Comparison of ENCODE assay signal across 10 cellular contexts in the genomic region with DNA sequence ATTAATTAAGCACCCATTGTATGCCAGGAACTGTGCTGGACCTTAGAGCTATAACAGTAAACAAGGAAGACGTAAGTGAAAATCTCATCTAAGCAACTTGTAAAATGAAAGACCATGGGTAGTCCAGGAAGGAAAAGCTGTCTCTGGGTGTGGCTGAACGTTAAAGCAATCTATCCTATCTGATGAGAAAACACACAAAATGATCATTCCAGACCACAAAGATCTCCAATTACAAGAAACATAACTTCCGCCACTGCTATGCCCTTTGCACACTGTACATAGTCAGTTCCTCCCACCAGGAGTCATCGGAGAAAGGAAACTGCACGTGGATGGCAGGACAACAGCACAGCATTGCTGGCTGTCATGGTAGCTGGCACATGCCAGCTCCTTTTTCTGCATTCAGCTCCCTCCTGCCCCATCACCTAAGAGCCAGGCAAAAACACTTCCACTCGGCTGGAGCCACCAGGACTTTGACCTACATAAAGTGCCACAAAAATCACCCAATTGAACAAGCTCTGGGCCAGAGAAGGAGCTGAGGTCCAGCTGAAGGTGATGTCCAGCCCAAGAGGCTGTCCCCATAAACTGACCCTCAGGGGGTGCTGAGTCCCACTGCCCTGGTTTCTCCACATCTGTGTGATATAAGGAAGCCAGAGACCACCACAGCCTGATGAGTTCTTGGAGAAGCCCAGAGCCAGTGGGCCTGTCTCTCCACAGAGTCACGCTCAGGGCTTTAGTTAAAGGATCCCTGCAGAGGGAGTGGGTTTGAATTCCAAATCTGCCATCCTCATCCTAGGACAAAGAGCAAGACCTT. TPM values are rescaled to one million over a fixed set of nuclear protein-coding genes. Genes with fewer than 3 reads are reported as not detected.
DNase-seq lines count a peak whose midpoint lies in the region; ATAC-seq, FAIRE-seq and TF ChIP-seq lines count a peak whose summit lies in the region.
"Had no signal": no experiment of that assay in that cellular context is flagged by ENCODE, and none has a peak within 500 bp of the region (broad histone marks: within the 10 kb centered on the region; RNA-seq: fewer than 3 reads in every experiment).

No MANE protein-coding gene starts in this region.

- no peak overlapping the region for H2AFZ ChIP-seq in HepG2 (ENCODE audit: low read length)
- H2AFZ ChIP-seq in neural progenitor cell (replicated peaks): no peak overlapping the region

- TF ChIP-seq EP300 in HepG2 (IDR thresholded peaks at IDR 0.05; ENCODE audit: low read depth in 2 of 2, low read length in 2 of 2) (peak in 1 of 2 experiments; percentile 86; a peak in 2 of 4 replicates), HepG2 (CRISPR knock-in tag; IDR thresholded peaks at IDR 0.05; ENCODE audit: borderline replicate concordance) (peak; percentile 86; the same call in 1 of the 2 replicates)

- POLR2A ChIA-PET in HepG2 (lab: Yijun Ruan, JAX): interaction anchor here (0.5 to 4.3 kb wide), 8 partner anchors 10 to 329 kb away, joined by 3 to 85 read pairs (median 4); partner anchors contain the start of gene RAPGEF5

- H3K79me2 ChIP-seq in HepG2 (ENCODE audit: insufficient read depth, low read length): no peaks in the 10 kb centered on the region
- H3K79me2 ChIP-seq in neural progenitor cell (ENCODE audit: low read depth): no peaks in the 10 kb centered on the region

- no peaks in the 10 kb centered on the region for H3F3A ChIP-seq in neural progenitor cell (ENCODE audit: low read depth)

- 0 out of 2 replicates have a peak, but pooled peaks have one; percentile 13 for TF ChIP-seq CTCF in HepG2 (CRISPR knock-in tag; IDR thresholded peaks at IDR 0.05)
- TF ChIP-seq CTCF in right lobe of liver (IDR thresholded peaks at IDR 0.05): no peak
- no peak for TF ChIP-seq CTCF in neural progenitor cell (IDR thresholded peaks at IDR 0.05)

- no peaks in the 10 kb centered on the region for H3K27me3 Mint-ChIP-seq in neural progenitor cell (ENCODE audit: insufficient read depth, low read depth)

- H3K9ac ChIP-seq in HepG2 (ENCODE audit: insufficient read depth, low read depth, low read length) (peak overlapping the region; percentile 80), neural progenitor cell (no peak overlapping the region)

- CTCF ChIA-PET in HepG2 (lab: Yijun Ruan, JAX; ENCODE audit: low intra/inter-chr PET ratio, low total read pairs): no interaction called here

- TF ChIP-seq RAD21 in HepG2 (CRISPR knock-in tag; IDR thresholded peaks at IDR 0.05): no peak

- no peak overlapping the region for H3K4me3 Mint-ChIP-seq in neural progenitor cell

- H3K9me3 ChIP-seq in HepG2 (ENCODE audit: low read length) (no peaks in the 10 kb centered on the region), right lobe of liver (no peaks in the 10 kb centered on the region), neural progenitor cell (ENCODE audit: low read depth) (peaks cover 3% of the 10 kb centered on the region)
- H3K9me3 ChIP-seq: adrenal gland had no signal

- DNase-seq in HepG2 (ENCODE audit: low spot score): peak; percentile 95
- no peak for DNase-seq in right lobe of liver
- peak; percentile 7 for DNase-seq in UCSD-AML1 (lab: John Stamatoyannopoulos, UW; ENCODE audit: unreplicated experiment)
- peak; percentile 34 to 74 for DNase-seq in left colon
- DNase-seq in CD1c-positive myeloid dendritic cell (ENCODE audit: extremely low spot score): no peak
- DNase-seq in NCI-H2107 treated with DMSO at 0.1 percent for 48 hours (lab: John Stamatoyannopoulos, UW; ENCODE audit: unreplicated experiment): no peak
- DNase-seq in neural progenitor cell (ENCODE audit: low spot score): no peak
- no peak for DNase-seq in NCI-H187 treated with DMSO at 0.1 percent for 48 hours (lab: John Stamatoyannopoulos, UW)
- DNase-seq: SIG-M5 had no signal

- H4K20me1 ChIP-seq in HepG2 (ENCODE audit: insufficient read depth, low read length) (no peaks in the 10 kb centered on the region), neural progenitor cell (ENCODE audit: low read depth) (no peaks in the 10 kb centered on the region)

- peak; percentile 92 for FAIRE-seq in HepG2 (lab: Jason Lieb, UNC)

- no peaks in the 10 kb centered on the region for H3K36me3 Mint-ChIP-seq in neural progenitor cell

- H3K4me3 ChIP-seq in HepG2 (replicated peaks in 1 of 3; ENCODE audit: insufficient read depth in 1 of 3, low read depth in 2 of 3, low read length in 3 of 3) (peak overlapping the region in 1 of 3 experiments; percentile 12; a peak in 1 of 6 replicates), right lobe of liver (no peak overlapping the region), neural progenitor cell (no peak overlapping the region)
- H3K4me3 ChIP-seq: adrenal gland had no signal

- H3K4me1 ChIP-seq in HepG2 (ENCODE audit: insufficient read depth, low read length) (peaks cover 62% of the 10 kb centered on the region), right lobe of liver (no peaks in the 10 kb centered on the region), neural progenitor cell (peaks cover 8% of the 10 kb centered on the region)
- H3K4me1 ChIP-seq: adrenal gland had no signal

- H3K27me3 ChIP-seq in HepG2 (ENCODE audit: control insufficient read depth in 1 of 2, insufficient read depth in 2 of 2, low read length in 2 of 2): no peaks in the 10 kb centered on the region
- no peaks in the 10 kb centered on the region for H3K27me3 ChIP-seq in right lobe of liver
- no peaks in the 10 kb centered on the region for H3K27me3 ChIP-seq in neural progenitor cell
- H3K27me3 ChIP-seq: adrenal gland had no signal

- H3K36me3 ChIP-seq in HepG2 (replicated peaks in 1 of 2; ENCODE audit: control insufficient read depth in 1 of 2, insufficient read depth in 2 of 2, low read length in 2 of 2) (no peaks in the 10 kb centered on the region), right lobe of liver (no peaks in the 10 kb centered on the region), neural progenitor cell (no peaks in the 10 kb centered on the region)
- H3K36me3 ChIP-seq: adrenal gland had no signal

- WGBS in HepG2 (ENCODE audit: low lambda C conversion rate): 16% methylated on average over 7 of the region's 7 CpGs
- WGBS in right lobe of liver (ENCODE audit: insufficient coverage, low coverage, low lambda C conversion rate, missing lambda C conversion rate): 33% methylated on average over 5 of the region's 7 CpGs

- intact Hi-C loops in HepG2 (cut with micrococcal nuclease; ENCODE audit: unreplicated experiment): loop anchor here (1.0 to 5.0 kb wide), 3 partner anchors 65 to 569 kb away; partner anchors contain the start of genes HYCC1 and RAPGEF5
- intact Hi-C loops in right lobe of liver (cut with DNase I): no loop called here
- intact Hi-C loops in left colon (cut with DNase I, micrococcal nuclease): no loop called here

- H3K4me1 Mint-ChIP-seq in neural progenitor cell: peaks cover 16% of the 10 kb centered on the region

- H3K27ac ChIP-seq in HepG2 (ENCODE audit: extremely low read length, insufficient read depth, low read length) (peak overlapping the region; percentile 96), right lobe of liver (no peak overlapping the region), neural progenitor cell (no peak overlapping the region)
- H3K27ac ChIP-seq: adrenal gland had no signal

- BruUV-seq in HepG2 (replicated peaks; lab: Mats Ljungman, UMichigan): TSS peak; percentile 76

- H3K9me3 Mint-ChIP-seq in neural progenitor cell: peaks cover 3% of the 10 kb centered on the region

- peak; percentile 82 for ATAC-seq in HepG2
- ATAC-seq in right lobe of liver: no peak
- peak; percentile 83 for ATAC-seq in left colon

- TF ChIP-seq POLR2A in HepG2 (IDR thresholded peaks at IDR 0.05; ENCODE audit: insufficient read depth in 1 of 2, low read depth in 2 of 2, low read length in 2 of 2): peak; percentile 49 to 64; a peak in 3 of 4 replicates
- no peak for TF ChIP-seq POLR2A in right lobe of liver (IDR thresholded peaks at IDR 0.05)

- H3K4me2 ChIP-seq in HepG2 (ENCODE audit: low read depth, low read length): peak overlapping the region; percentile 65
- no peak overlapping the region for H3K4me2 ChIP-seq in neural progenitor cell

- in situ Hi-C loops in HepG2 (cut with HindIII; ENCODE audit: extremely low pct_ligation_motif_present, low pct_unique_long_range_greater_than_20kb): loop anchor here (5.0 kb wide), 1 partner anchor 91 kb away; no protein-coding TSS in a partner anchor

- no peak overlapping the region for H3K27ac Mint-ChIP-seq in neural progenitor cell

TF ChIP-seq in HepG2, 621 proteins besides CTCF, POLR2A, EP300 and RAD21 (continues in another document):
- TF ChIP-seq TOPORS (CRISPR knock-in tag; IDR thresholded peaks at IDR 0.05): no peak
- TF ChIP-seq NFYC (CRISPR knock-in tag; IDR thresholded peaks at IDR 0.05): peak; percentile 45; the same call in 1 of the 2 replicates
- 0 out of 2 replicates have a peak, but pooled peaks have one; percentile 18 for TF ChIP-seq YEATS2 (CRISPR knock-in tag; IDR thresholded peaks at IDR 0.05; ENCODE audit: borderline replicate concordance)
- TF ChIP-seq ZFP41 (CRISPR knock-in tag; IDR thresholded peaks at IDR 0.05; ENCODE audit: borderline replicate concordance): no peak

RNA-seq across cellular contexts. Expression of gene STEAP1B, which starts 56.4 kb away (rescaled TPM):
- total RNA-seq in HepG2 (2016; rRNA removed; fragmentation: Illumina TruSeq; extraction: Trizol): not detected in 2 replicates
- total RNA-seq in HepG2 (2016; cell fraction: cytosol; rRNA removed; fragmentation: Illumina TruSeq; extraction: Trizol; ENCODE audit: low read depth): not detected in 2 replicates
- total RNA-seq in HepG2 (2016; cell fraction: insoluble cytoplasmic fraction; rRNA removed; fragmentation: Illumina TruSeq; extraction: Trizol): not detected in 2 replicates
- total RNA-seq in HepG2 (2016; cell fraction: membrane; rRNA removed; fragmentation: Illumina TruSeq; extraction: Trizol): not detected in 2 replicates
- not detected in 2 replicates for total RNA-seq in HepG2 (2016; cell fraction: nucleus; rRNA removed; fragmentation: Illumina TruSeq; extraction: Trizol)
- polyA plus RNA-seq in HepG2 (2011; rRNA removed): not detected in 2 replicates
- not detected in 2 replicates for polyA plus RNA-seq in HepG2 (2011; cell fraction: cytosol; rRNA removed)
- not detected in 2 replicates for polyA plus RNA-seq in HepG2 (2011; cell fraction: nucleus; rRNA removed)
- not detected in 2 replicates for polyA plus RNA-seq in HepG2 (2012)
- not detected in 2 replicates for polyA plus RNA-seq in HepG2 (2016; cell fraction: cytosol; fragmentation: Illumina TruSeq; extraction: Trizol; ENCODE audit: low read depth)
- not detected in 2 replicates for polyA plus RNA-seq in HepG2 (2016; cell fraction: insoluble cytoplasmic fraction; fragmentation: Illumina TruSeq; extraction: Trizol; ENCODE audit: low read depth)
- polyA plus RNA-seq in HepG2 (2016; cell fraction: membrane; fragmentation: Illumina TruSeq; extraction: Trizol; ENCODE audit: low read depth): not detected in 2 replicates
- polyA plus RNA-seq in HepG2 (2016; cell fraction: nucleus; fragmentation: Illumina TruSeq; extraction: Trizol; ENCODE audit: insufficient read depth, low read depth): not detected in 2 replicates
- 0.58 TPM in 1 of 2 replicates, not detected in the other for polyA minus RNA-seq in HepG2 (2011; rRNA and poly(A)+ RNA removed; ENCODE audit: low replicate concordance)
- not detected in 2 replicates for polyA minus RNA-seq in HepG2 (2011; cell fraction: cytosol; rRNA and poly(A)+ RNA removed)
- polyA minus RNA-seq in HepG2 (2011; cell fraction: nucleus; rRNA and poly(A)+ RNA removed): 0.37 TPM in 1 of 2 replicates, not detected in the other
- total RNA-seq in right lobe of liver: under 1 TPM in 2 of 6 experiments, not detected in 4; 0.25 to 0.60 TPM
- under 1 TPM in 1 of 2 donors, not detected in 1; 0.47 TPM for total RNA-seq in left colon
- total RNA-seq in neural progenitor cell (ENCODE audit: low replicate concordance): 1.6 and 3.0 TPM in 2 replicates

Comparison
In these comparisons a context has a peak if more than half of its experiments do, and no peak if none do; other contexts are left out.
1. ATAC-seq: peak in HepG2 (single experiment) and left colon (single experiment); none in right lobe of liver (0 of 4).
2. DNase-seq: peak in HepG2 (single experiment), UCSD-AML1 (single experiment) and left colon (2 of 2); none in right lobe of liver (0 of 3), CD1c-positive myeloid dendritic cell (single experiment), NCI-H2107 treated with DMSO at 0.1 percent for 48 hours (single experiment), neural progenitor cell (single experiment) and NCI-H187 treated with DMSO at 0.1 percent for 48 hours (single experiment).